ENCODE assay signal across 8 cellular contexts in genomic region chr12:93570552-93571359, GRCh38.
A peak's percentile ranks its signal among the peaks of the same experiment; 100 is the strongest.
DNase-seq lines count a peak whose midpoint lies in the region; ATAC-seq lines count a peak whose summit lies in the region.

No MANE protein-coding gene starts in this region.

- ATAC-seq in HG03439 (IDR thresholded peaks at IDR 0.05; ENCODE audit: unreplicated experiment): peak; percentile 50

- H4K20me1 ChIP-seq in BLaER1 treated with 17β-estradiol and CSF1 and Interleukin-3, amounts not matched to agents 10 nM and 100 nM: peaks cover 9 to 56% (median 45%) of the 10 kb centered on the region in 11 experiments; a peak in 21 of 22 replicates

- H3K27me3 ChIP-seq in BLaER1 treated with 17β-estradiol and CSF1 and Interleukin-3, amounts not matched to agents 10 nM and 100 nM: peaks cover 77 to 96% (median 91%) of the 10 kb centered on the region in 11 experiments

- peak overlapping the region; percentile 59 to 83 (median 70) for H3K4me3 ChIP-seq in BLaER1 treated with 17β-estradiol and CSF1 and Interleukin-3, amounts not matched to agents 10 nM and 100 nM

- no peaks in the 10 kb centered on the region for H3K36me3 ChIP-seq in BLaER1 treated with 17β-estradiol and CSF1 and Interleukin-3, amounts not matched to agents 10 nM and 100 nM

- peaks cover 20 to 38% (median 34%) of the 10 kb centered on the region in 10 experiments; a peak in 19 of 20 replicates for H3K4me1 ChIP-seq in BLaER1 treated with 17β-estradiol and CSF1 and Interleukin-3, amounts not matched to agents 10 nM and 100 nM

- peak overlapping the region; percentile 91 to 100 (median 99) for H3K4me2 ChIP-seq in BLaER1 treated with 17β-estradiol and CSF1 and Interleukin-3, amounts not matched to agents 10 nM and 100 nM

- DNase-seq in GM19238 (ENCODE audit: insufficient read length, low spot score): peak; percentile 62
- DNase-seq in NCI-H774 (lab: John Stamatoyannopoulos, UW): peak; percentile 92
- peak; percentile 97 for DNase-seq in activated CD8-positive, alpha-beta memory T cell treated with anti-CD3 and anti-CD28 coated beads for 24 hours
- DNase-seq in effector CD8-positive, alpha-beta T cell (lab: John Stamatoyannopoulos, UW): peak; percentile 73
- peak; percentile 86 for DNase-seq in medulla oblongata (ENCODE audit: extremely low spot score)
- DNase-seq in stimulated activated CD4-positive, alpha-beta T cell treated with anti-CD3 and anti-CD28 coated beads, TNF-alpha, amount 100 ng/mL, for 48 hours (ENCODE audit: low read depth in 3 of 3): peak; percentile 79 to 82 (median 80)

- H3K9ac ChIP-seq in BLaER1 treated with 17β-estradiol and CSF1 and Interleukin-3, amounts not matched to agents 10 nM and 100 nM: peak overlapping the region; percentile 65 to 87 (median 71)

- peak overlapping the region; percentile 6 to 75 (median 63); a peak in 19 of 22 replicates for H3K27ac ChIP-seq in BLaER1 treated with 17β-estradiol and CSF1 and Interleukin-3, amounts not matched to agents 10 nM and 100 nM

- H3K9me3 ChIP-seq in BLaER1 treated with 17β-estradiol and CSF1 and Interleukin-3, amounts not matched to agents 10 nM and 100 nM (replicated peaks in 1 of 11): no peaks in the 10 kb centered on the region

Comparison
In these comparisons a context has a peak if more than half of its experiments do, and no peak if none do; other contexts are left out.
1. Peak in every context shown above with its lines: DNase-seq, ATAC-seq, H3K4me3 ChIP-seq and H3K27ac ChIP-seq.